Comparison of ENCODE assay signal across 1 cellular context in genomic region chr4:23904639-23905061, GRCh38.
TF ChIP-seq lines count a peak whose summit lies in the region.

No MANE protein-coding gene starts in this region.

TF ChIP-seq in SK-N-SH, 30 proteins besides CTCF, POLR2A, EP300 and RAD21 (continued from another document):
- no peak for TF ChIP-seq ZBTB33 (IDR thresholded peaks at IDR 0.05; ENCODE audit: borderline replicate concordance, low read depth)
- TF ChIP-seq TEAD4 (IDR thresholded peaks at IDR 0.05; ENCODE audit: borderline replicate concordance, insufficient read depth), result no peak
- TF ChIP-seq SIN3A (IDR thresholded peaks at IDR 0.05; ENCODE audit: borderline replicate concordance, low read depth, low read length), result no peak
- TF ChIP-seq NFIC (IDR thresholded peaks at IDR 0.05; ENCODE audit: borderline replicate concordance), result no peak
- no peak for TF ChIP-seq MAX (IDR thresholded peaks at IDR 0.05; ENCODE audit: low read depth)
- no peak for TF ChIP-seq ELF1 (IDR thresholded peaks at IDR 0.05)
- no peak for TF ChIP-seq TAF1 (IDR thresholded peaks at IDR 0.05; ENCODE audit: borderline replicate concordance, low read depth, low read length)
- no peak for TF ChIP-seq JUND (IDR thresholded peaks at IDR 0.05)
- TF ChIP-seq FOXM1 (IDR thresholded peaks at IDR 0.05; ENCODE audit: low read depth), result no peak
- TF ChIP-seq TCF12 (IDR thresholded peaks at IDR 0.05), result no peak
- TF ChIP-seq MEF2A (IDR thresholded peaks at IDR 0.05; ENCODE audit: borderline replicate concordance, low read depth), result no peak
